ENCODE assay signal across 11 cellular contexts in the genomic region with DNA sequence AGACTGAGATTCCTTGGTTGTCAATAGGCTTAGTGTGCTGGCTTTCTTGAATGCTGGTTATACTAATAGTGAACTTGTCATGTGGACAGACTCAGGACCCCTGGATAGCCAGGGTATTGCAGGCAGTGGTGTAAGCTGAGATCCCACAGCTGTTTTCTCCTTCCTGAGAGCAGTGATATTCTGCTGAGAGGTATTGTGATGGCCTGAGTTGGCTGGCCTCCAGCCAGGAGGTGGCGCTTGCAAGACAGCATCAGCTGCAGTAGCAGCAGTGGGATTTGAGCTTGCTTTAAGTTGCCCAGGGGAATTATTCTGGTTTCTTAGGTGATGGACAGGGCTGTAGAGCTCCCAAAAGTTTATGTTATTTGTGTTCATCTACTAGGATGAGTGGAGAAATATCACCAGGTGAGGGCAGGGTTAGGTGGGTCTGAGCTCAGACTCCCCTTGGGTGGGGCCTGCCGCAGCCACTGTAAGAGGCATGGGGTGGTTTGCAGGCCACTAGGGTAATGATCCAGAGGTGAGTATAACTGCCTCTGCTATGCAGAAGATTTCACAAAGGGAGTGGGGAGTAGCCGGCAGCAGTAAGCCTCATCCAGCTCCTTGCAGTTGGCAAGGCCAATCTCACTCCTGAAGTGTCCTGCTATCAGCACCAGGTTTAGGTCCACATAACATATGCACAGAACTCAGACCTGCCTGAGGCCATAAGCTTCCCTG.
DNase-seq lines count a peak whose midpoint lies in the region; ATAC-seq and TF ChIP-seq lines count a peak whose summit lies in the region.
"Had no signal": no experiment of that assay in that cellular context is flagged by ENCODE, and none has a peak within 500 bp of the region (broad histone marks: within the 10 kb centered on the region; RNA-seq: fewer than 3 reads in every experiment).

No MANE protein-coding gene starts in this region.

- TF ChIP-seq POLR2A in lower leg skin (IDR thresholded peaks at IDR 0.05) = no peak

- CTCF ChIA-PET in WTC11 (lab: Charles Lee) = interaction anchor here (0.7 to 2.2 kb wide), 15 partner anchors 10 to 1017 kb away, joined by 3 to 25 read pairs (median 3); no protein-coding TSS in a partner anchor

- DNase-seq in ELF-1 (ENCODE audit: low read depth, low spot score) = peak; percentile 28
- no peak for DNase-seq in HFFc6
- peak; percentile 44 for DNase-seq in WTC11 (ENCODE audit: low spot score)
- DNase-seq in kidney tubule cell (ENCODE audit: low spot score) = peak; percentile 13
- DNase-seq in HuH-7.5 (ENCODE audit: low spot score) = no peak
- no peak for DNase-seq in lower leg skin (ENCODE audit: low spot score in 2 of 2)
- DNase-seq in activated T-cell treated with anti-CD3 and anti-CD28 coated beads, Interleukin-2, amount 50 U/mL, for 24 hours = no peak
- DNase-seq: activated T-cell treated with anti-CD3 and anti-CD28 coated beads, Interleukin-2, amount 50 U/mL, for 1 hour; mesenchymal stem cell had no signal

- peaks cover 11% of the 10 kb centered on the region; the same call in 1 of the 2 replicates for H3K4me1 Mint-ChIP-seq in HFFc6 (ENCODE audit: low read depth)
- peaks cover 6% of the 10 kb centered on the region; the same call in 1 of the 2 replicates for H3K4me1 Mint-ChIP-seq in WTC11
- H3K4me1 Mint-ChIP-seq in activated T-cell treated with anti-CD3 and anti-CD28 coated beads, Interleukin-2, amount 50 U/mL, for 24 hours (ENCODE audit: low read depth) = peaks cover 9% of the 10 kb centered on the region

- WGBS in lower leg skin, 2 donors = 97 to 100% methylated on average over 3 of the region's 3 CpGs

- no peak overlapping the region for H3K4me3 Mint-ChIP-seq in HFFc6
- no peak overlapping the region for H3K4me3 Mint-ChIP-seq in WTC11
- H3K4me3 Mint-ChIP-seq in activated T-cell treated with anti-CD3 and anti-CD28 coated beads, Interleukin-2, amount 50 U/mL, for 24 hours = no peak overlapping the region
- H3K4me3 Mint-ChIP-seq: central memory CD8-positive, alpha-beta T cell had no signal

- ATAC-seq in WTC11 (peak; percentile 96), HG02678 (IDR thresholded peaks at IDR 0.05; ENCODE audit: unreplicated experiment) (no peak)

- peaks cover 15% of the 10 kb centered on the region for H3K36me3 Mint-ChIP-seq in HFFc6 (ENCODE audit: low read depth)
- no peaks in the 10 kb centered on the region; the same call in 1 of the 2 replicates for H3K36me3 Mint-ChIP-seq in WTC11
- no peaks in the 10 kb centered on the region for H3K36me3 Mint-ChIP-seq in activated T-cell treated with anti-CD3 and anti-CD28 coated beads, Interleukin-2, amount 50 U/mL, for 24 hours (ENCODE audit: low read depth)

- POLR2A ChIA-PET in WTC11 (lab: Charles Lee) = no interaction called here

- H3K27ac Mint-ChIP-seq in HFFc6 (no peak overlapping the region), WTC11 (no peak overlapping the region)
- no peak overlapping the region for H3K27ac Mint-ChIP-seq in activated T-cell treated with anti-CD3 and anti-CD28 coated beads, Interleukin-2, amount 50 U/mL, for 24 hours

- peaks cover 13% of the 10 kb centered on the region; the same call in 1 of the 2 replicates for H3K9me3 Mint-ChIP-seq in HFFc6
- H3K9me3 Mint-ChIP-seq in WTC11 = peaks cover 18% of the 10 kb centered on the region; the same call in 1 of the 2 replicates
- H3K9me3 Mint-ChIP-seq in activated T-cell treated with anti-CD3 and anti-CD28 coated beads, Interleukin-2, amount 50 U/mL, for 24 hours = peaks cover 12% of the 10 kb centered on the region
- H3K9me3 Mint-ChIP-seq: central memory CD8-positive, alpha-beta T cell had no signal

- TF ChIP-seq CTCF in HFFc6 (IDR thresholded peaks at IDR 0.05) = 0 out of 2 replicates have a peak, but pooled peaks have one; percentile 15
- no peak for TF ChIP-seq CTCF in WTC11 (IDR thresholded peaks at IDR 0.05)
- no peak for TF ChIP-seq CTCF in lower leg skin (IDR thresholded peaks at IDR 0.05)

- intact Hi-C loops in lower leg skin (cut with DNase I; ENCODE audit: low total_unique reads) = no loop called here

- H3K4me3 ChIP-seq in lower leg skin (ENCODE audit: low read depth, poor library complexity, severe bottlenecking) = no peak overlapping the region

- H3K27me3 Mint-ChIP-seq in HFFc6 (ENCODE audit: insufficient read depth) (no peaks in the 10 kb centered on the region), WTC11 (ENCODE audit: low read depth) (no peaks in the 10 kb centered on the region)
- peaks cover 2% of the 10 kb centered on the region for H3K27me3 Mint-ChIP-seq in activated T-cell treated with anti-CD3 and anti-CD28 coated beads, Interleukin-2, amount 50 U/mL, for 24 hours
- H3K27me3 Mint-ChIP-seq: central memory CD8-positive, alpha-beta T cell had no signal

TF ChIP-seq in WTC11, 78 proteins besides CTCF, POLR2A, EP300 and RAD21 (continues in another document):
- TF ChIP-seq PRRX2 (CRISPR knock-in tag; IDR thresholded peaks at IDR 0.05) = no peak
- no peak for TF ChIP-seq ZNF317 (CRISPR knock-in tag; IDR thresholded peaks at IDR 0.05; ENCODE audit: borderline replicate concordance, low read depth)
- no peak for TF ChIP-seq ZNF121 (CRISPR knock-in tag; IDR thresholded peaks at IDR 0.05)
- TF ChIP-seq GTF2I (CRISPR knock-in tag; conservative IDR thresholded peaks at IDR 0.05) = no peak
- TF ChIP-seq, protein P1, sequence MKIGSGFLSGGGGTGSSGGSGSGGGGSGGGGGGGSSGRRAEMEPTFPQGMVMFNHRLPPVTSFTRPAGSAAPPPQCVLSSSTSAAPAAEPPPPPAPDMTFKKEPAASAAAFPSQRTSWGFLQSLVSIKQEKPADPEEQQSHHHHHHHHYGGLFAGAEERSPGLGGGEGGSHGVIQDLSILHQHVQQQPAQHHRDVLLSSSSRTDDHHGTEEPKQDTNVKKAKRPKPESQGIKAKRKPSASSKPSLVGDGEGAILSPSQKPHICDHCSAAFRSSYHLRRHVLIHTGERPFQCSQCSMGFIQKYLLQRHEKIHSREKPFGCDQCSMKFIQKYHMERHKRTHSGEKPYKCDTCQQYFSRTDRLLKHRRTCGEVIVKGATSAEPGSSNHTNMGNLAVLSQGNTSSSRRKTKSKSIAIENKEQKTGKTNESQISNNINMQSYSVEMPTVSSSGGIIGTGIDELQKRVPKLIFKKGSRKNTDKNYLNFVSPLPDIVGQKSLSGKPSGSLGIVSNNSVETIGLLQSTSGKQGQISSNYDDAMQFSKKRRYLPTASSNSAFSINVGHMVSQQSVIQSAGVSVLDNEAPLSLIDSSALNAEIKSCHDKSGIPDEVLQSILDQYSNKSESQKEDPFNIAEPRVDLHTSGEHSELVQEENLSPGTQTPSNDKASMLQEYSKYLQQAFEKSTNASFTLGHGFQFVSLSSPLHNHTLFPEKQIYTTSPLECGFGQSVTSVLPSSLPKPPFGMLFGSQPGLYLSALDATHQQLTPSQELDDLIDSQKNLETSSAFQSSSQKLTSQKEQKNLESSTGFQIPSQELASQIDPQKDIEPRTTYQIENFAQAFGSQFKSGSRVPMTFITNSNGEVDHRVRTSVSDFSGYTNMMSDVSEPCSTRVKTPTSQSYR (CRISPR knock-in tag; IDR thresholded peaks at IDR 0.05) = no peak
- TF ChIP-seq NR3C1 (CRISPR knock-in tag; conservative IDR thresholded peaks at IDR 0.05; ENCODE audit: low read depth) = no peak
- TF ChIP-seq, protein P2, sequence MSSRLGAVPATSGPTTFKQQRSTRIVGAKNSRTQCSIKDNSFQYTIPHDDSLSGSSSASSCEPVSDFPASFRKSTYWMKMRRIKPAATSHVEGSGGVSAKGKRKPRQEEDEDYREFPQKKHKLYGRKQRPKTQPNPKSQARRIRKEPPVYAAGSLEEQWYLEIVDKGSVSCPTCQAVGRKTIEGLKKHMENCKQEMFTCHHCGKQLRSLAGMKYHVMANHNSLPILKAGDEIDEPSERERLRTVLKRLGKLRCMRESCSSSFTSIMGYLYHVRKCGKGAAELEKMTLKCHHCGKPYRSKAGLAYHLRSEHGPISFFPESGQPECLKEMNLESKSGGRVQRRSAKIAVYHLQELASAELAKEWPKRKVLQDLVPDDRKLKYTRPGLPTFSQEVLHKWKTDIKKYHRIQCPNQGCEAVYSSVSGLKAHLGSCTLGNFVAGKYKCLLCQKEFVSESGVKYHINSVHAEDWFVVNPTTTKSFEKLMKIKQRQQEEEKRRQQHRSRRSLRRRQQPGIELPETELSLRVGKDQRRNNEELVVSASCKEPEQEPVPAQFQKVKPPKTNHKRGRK (CRISPR knock-in tag; IDR thresholded peaks at IDR 0.05; ENCODE audit: borderline replicate concordance) = no peak
- TF ChIP-seq ETV6 (CRISPR knock-in tag; IDR thresholded peaks at IDR 0.05) = no peak
- TF ChIP-seq, protein P3, sequence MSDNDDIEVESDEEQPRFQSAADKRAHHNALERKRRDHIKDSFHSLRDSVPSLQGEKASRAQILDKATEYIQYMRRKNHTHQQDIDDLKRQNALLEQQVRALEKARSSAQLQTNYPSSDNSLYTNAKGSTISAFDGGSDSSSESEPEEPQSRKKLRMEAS (CRISPR knock-in tag; IDR thresholded peaks at IDR 0.05) = no peak
- TF ChIP-seq KAT7 (CRISPR knock-in tag; IDR thresholded peaks at IDR 0.05; ENCODE audit: borderline replicate concordance) = no peak
- TF ChIP-seq, protein P4, sequence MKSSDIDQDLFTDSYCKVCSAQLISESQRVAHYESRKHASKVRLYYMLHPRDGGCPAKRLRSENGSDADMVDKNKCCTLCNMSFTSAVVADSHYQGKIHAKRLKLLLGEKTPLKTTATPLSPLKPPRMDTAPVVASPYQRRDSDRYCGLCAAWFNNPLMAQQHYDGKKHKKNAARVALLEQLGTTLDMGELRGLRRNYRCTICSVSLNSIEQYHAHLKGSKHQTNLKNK (CRISPR knock-in tag; IDR thresholded peaks at IDR 0.05) = no peak
- TF ChIP-seq, protein P5, sequence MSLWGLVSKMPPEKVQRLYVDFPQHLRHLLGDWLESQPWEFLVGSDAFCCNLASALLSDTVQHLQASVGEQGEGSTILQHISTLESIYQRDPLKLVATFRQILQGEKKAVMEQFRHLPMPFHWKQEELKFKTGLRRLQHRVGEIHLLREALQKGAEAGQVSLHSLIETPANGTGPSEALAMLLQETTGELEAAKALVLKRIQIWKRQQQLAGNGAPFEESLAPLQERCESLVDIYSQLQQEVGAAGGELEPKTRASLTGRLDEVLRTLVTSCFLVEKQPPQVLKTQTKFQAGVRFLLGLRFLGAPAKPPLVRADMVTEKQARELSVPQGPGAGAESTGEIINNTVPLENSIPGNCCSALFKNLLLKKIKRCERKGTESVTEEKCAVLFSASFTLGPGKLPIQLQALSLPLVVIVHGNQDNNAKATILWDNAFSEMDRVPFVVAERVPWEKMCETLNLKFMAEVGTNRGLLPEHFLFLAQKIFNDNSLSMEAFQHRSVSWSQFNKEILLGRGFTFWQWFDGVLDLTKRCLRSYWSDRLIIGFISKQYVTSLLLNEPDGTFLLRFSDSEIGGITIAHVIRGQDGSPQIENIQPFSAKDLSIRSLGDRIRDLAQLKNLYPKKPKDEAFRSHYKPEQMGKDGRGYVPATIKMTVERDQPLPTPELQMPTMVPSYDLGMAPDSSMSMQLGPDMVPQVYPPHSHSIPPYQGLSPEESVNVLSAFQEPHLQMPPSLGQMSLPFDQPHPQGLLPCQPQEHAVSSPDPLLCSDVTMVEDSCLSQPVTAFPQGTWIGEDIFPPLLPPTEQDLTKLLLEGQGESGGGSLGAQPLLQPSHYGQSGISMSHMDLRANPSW (CRISPR knock-in tag; conservative IDR thresholded peaks at IDR 0.05; ENCODE audit: low read depth) = no peak

Comparison
In these comparisons a context has a peak if more than half of its experiments do, and no peak if none do; other contexts are left out.
1. DNase-seq: peak in ELF-1 (single experiment), WTC11 (single experiment) and kidney tubule cell (single experiment); none in HFFc6 (single experiment), HuH-7.5 (single experiment), lower leg skin (0 of 2) and activated T-cell treated with anti-CD3 and anti-CD28 coated beads, Interleukin-2, amount 50 U/mL, for 24 hours (single experiment).